ENCODE assay signal across 1 cellular context in the genomic region with DNA sequence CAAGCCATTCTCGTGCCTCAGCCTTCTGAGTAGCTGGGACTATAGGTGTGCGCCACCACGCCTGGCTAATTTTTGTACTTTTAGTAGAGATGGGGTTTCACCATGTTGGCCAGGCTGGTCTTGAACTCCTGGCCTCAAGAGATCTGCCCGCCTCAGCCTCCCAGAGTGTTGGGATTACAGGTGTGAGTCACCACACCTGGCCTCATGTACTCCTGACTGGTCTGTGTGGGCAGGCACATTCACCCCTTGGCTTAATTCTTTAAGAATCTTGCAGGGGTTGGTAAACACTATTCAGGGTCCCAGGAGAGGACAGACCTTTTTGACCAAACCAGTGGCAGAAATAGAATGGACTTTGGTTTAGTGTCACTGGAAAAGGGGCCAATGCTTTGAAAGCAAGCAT.
TF ChIP-seq lines count a peak whose summit lies in the region.

No MANE protein-coding gene starts in this region.

TF ChIP-seq in HepG2, 621 proteins besides CTCF, POLR2A, EP300 and RAD21 (continued from another document):
- peak; percentile 51; the same call in 1 of the 2 replicates for TF ChIP-seq HOMEZ (CRISPR knock-in tag; IDR thresholded peaks at IDR 0.05; ENCODE audit: low read depth)
- 0 out of 2 replicates have a peak, but pooled peaks have one; percentile 21 for TF ChIP-seq MEF2D (CRISPR knock-in tag; IDR thresholded peaks at IDR 0.05)
- TF ChIP-seq, protein P1, sequence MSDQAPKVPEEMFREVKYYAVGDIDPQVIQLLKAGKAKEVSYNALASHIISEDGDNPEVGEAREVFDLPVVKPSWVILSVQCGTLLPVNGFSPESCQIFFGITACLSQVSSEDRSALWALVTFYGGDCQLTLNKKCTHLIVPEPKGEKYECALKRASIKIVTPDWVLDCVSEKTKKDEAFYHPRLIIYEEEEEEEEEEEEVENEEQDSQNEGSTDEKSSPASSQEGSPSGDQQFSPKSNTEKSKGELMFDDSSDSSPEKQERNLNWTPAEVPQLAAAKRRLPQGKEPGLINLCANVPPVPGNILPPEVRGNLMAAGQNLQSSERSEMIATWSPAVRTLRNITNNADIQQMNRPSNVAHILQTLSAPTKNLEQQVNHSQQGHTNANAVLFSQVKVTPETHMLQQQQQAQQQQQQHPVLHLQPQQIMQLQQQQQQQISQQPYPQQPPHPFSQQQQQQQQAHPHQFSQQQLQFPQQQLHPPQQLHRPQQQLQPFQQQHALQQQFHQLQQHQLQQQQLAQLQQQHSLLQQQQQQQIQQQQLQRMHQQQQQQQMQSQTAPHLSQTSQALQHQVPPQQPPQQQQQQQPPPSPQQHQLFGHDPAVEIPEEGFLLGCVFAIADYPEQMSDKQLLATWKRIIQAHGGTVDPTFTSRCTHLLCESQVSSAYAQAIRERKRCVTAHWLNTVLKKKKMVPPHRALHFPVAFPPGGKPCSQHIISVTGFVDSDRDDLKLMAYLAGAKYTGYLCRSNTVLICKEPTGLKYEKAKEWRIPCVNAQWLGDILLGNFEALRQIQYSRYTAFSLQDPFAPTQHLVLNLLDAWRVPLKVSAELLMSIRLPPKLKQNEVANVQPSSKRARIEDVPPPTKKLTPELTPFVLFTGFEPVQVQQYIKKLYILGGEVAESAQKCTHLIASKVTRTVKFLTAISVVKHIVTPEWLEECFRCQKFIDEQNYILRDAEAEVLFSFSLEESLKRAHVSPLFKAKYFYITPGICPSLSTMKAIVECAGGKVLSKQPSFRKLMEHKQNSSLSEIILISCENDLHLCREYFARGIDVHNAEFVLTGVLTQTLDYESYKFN (CRISPR knock-in tag; conservative IDR thresholded peaks at IDR 0.05) = 0 out of 2 replicates have a peak, but pooled peaks have one; percentile 18
- peak; percentile 36; the same call in 1 of the 2 replicates for TF ChIP-seq HNF4A (CRISPR knock-in tag; IDR thresholded peaks at IDR 0.05)
- peak; percentile 69; the same call in 1 of the 2 replicates for TF ChIP-seq ZNF460 (CRISPR knock-in tag; IDR thresholded peaks at IDR 0.05; ENCODE audit: borderline replicate concordance)
TF ChIP-seq in HepG2: peak in this region for 7; not testable (repeated sequence) for 614.
